Comparison of ENCODE assay signal across 1 cellular context in genomic region chr12:52692253-52692652, GRCh38.
TF ChIP-seq lines count a peak whose summit lies in the region.

No MANE protein-coding gene starts in this region.

TF ChIP-seq in HepG2, 621 proteins besides CTCF, POLR2A, EP300 and RAD21:
- no peak for TF ChIP-seq ZNF33B (CRISPR knock-in tag; IDR thresholded peaks at IDR 0.05)
- no peak for TF ChIP-seq TBX3 (IDR thresholded peaks at IDR 0.05; ENCODE audit: borderline replicate concordance)
- no peak for TF ChIP-seq RNF2 (conservative IDR thresholded peaks at IDR 0.05; ENCODE audit: low read depth)
- TF ChIP-seq ZEB1 (IDR thresholded peaks at IDR 0.05; ENCODE audit: insufficient replicate concordance, low read depth) = no peak
- no peak for TF ChIP-seq HHEX (CRISPR knock-in tag; IDR thresholded peaks at IDR 0.05)
- TF ChIP-seq ZNF354B (CRISPR knock-in tag; IDR thresholded peaks at IDR 0.05) = no peak
- TF ChIP-seq STAG1 (CRISPR knock-in tag; IDR thresholded peaks at IDR 0.05) = peak; percentile 51
- TF ChIP-seq, protein P1, sequence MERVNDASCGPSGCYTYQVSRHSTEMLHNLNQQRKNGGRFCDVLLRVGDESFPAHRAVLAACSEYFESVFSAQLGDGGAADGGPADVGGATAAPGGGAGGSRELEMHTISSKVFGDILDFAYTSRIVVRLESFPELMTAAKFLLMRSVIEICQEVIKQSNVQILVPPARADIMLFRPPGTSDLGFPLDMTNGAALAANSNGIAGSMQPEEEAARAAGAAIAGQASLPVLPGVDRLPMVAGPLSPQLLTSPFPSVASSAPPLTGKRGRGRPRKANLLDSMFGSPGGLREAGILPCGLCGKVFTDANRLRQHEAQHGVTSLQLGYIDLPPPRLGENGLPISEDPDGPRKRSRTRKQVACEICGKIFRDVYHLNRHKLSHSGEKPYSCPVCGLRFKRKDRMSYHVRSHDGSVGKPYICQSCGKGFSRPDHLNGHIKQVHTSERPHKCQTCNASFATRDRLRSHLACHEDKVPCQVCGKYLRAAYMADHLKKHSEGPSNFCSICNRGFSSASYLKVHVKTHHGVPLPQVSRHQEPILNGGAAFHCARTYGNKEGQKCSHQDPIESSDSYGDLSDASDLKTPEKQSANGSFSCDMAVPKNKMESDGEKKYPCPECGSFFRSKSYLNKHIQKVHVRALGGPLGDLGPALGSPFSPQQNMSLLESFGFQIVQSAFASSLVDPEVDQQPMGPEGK (CRISPR knock-in tag; IDR thresholded peaks at IDR 0.05) = 0 out of 2 replicates have a peak, but pooled peaks have one; percentile 18
- no peak for TF ChIP-seq SETDB1 (CRISPR knock-in tag; IDR thresholded peaks at IDR 0.05; ENCODE audit: borderline replicate concordance)
- TF ChIP-seq SP4 (CRISPR knock-in tag; IDR thresholded peaks at IDR 0.05) = 0 out of 2 replicates have a peak, but pooled peaks have one; percentile 27
- no peak for TF ChIP-seq PCBP1 (IDR thresholded peaks at IDR 0.05; ENCODE audit: borderline replicate concordance, low read depth, low read length)
TF ChIP-seq in HepG2: peak in this region for 3.
